ENCODE assay signal across 24 cellular contexts in the genomic region with DNA sequence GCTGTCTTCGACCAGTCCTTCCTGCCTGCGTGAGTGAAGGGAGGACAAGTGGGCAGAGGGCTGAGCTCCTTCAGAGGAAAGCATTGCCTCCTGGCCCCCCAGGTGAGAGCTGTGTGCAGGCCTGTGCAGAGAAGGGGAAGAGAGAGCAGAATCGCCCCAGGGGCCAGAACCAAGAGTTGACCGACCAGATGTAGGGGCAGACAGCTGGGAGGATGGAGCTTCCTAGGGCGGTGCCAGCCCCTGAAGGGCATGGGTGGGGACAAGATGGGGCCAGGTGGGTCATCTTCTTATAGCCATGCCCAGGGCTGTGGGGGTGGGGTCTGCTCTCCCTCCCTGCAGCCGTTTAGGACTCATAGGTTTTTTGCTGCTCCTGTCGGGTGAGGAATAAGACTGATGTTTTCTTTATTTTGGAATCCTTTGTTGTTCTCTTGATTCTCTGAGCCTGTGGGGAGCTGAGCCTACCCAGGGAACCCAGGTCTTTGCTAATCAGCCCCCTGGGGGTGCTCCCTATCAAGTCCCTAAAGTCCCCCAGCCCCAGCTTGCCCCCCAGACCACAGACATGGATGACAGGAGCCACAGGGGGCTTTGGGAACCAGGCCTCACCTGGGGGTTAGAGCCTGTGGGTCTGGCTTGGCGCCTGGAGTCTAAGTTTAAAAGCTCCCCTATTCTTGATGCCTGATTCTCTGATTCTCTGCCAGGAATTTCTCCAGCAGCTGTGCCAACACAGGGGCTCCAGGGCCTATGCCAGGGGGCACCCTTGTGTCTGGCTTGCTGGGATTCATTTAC. TPM values are rescaled to one million over a fixed set of nuclear protein-coding genes. Genes with fewer than 3 reads are reported as not detected.
A peak's percentile ranks its signal among the peaks of the same experiment; 100 is the strongest.
DNase-seq lines count a peak whose midpoint lies in the region; ATAC-seq, FAIRE-seq and TF ChIP-seq lines count a peak whose summit lies in the region.
"Had no signal": no experiment of that assay in that cellular context is flagged by ENCODE, and none has a peak within 500 bp of the region (broad histone marks: within the 10 kb centered on the region; RNA-seq: fewer than 3 reads in every experiment).

No MANE protein-coding gene starts in this region.

- no peak overlapping the region for H3K27ac Mint-ChIP-seq in activated CD8-positive, alpha-beta memory T cell treated with anti-CD3 and anti-CD28 coated beads, Interleukin-2, amount 10 ng/mL, durations not matched to agents 7 days and 5 days
- H3K27ac Mint-ChIP-seq: activated B cell treated with CpG ODN at 0.5 μM for 24 hours; T-helper 2 cell treated with Interferon-gamma antibody and Interleukin-4, amounts not matched to agents 5 μg/mL and 100 μg/mL, for 36 hours had no signal

- no peaks in the 10 kb centered on the region for H3K36me3 ChIP-seq in HEK293 (ENCODE audit: control insufficient read depth in 2 of 2, insufficient read depth in 1 of 2, low read length in 2 of 2)
- no peaks in the 10 kb centered on the region for H3K36me3 ChIP-seq in testis (ENCODE audit: low read depth, missing control alignments)
- H3K36me3 ChIP-seq: BLaER1 treated with 17β-estradiol and CSF1 and Interleukin-3, amounts not matched to agents 10 nM and 100 nM; gastrocnemius medialis had no signal

- peaks cover 5% of the 10 kb centered on the region for H3K4me1 Mint-ChIP-seq in activated CD8-positive, alpha-beta memory T cell treated with anti-CD3 and anti-CD28 coated beads, Interleukin-2, amount 10 ng/mL, durations not matched to agents 7 days and 5 days
- H3K4me1 Mint-ChIP-seq: activated B cell treated with CpG ODN at 0.5 μM for 24 hours, naive B cell had no signal

- no peak for TF ChIP-seq POLR2A in A549 (IDR thresholded peaks at IDR 0.05; ENCODE audit: low read length)
- TF ChIP-seq POLR2A in testis (IDR thresholded peaks at IDR 0.05) = no peak

- no peaks in the 10 kb centered on the region for H3K27me3 ChIP-seq in testis
- H3K27me3 ChIP-seq: BLaER1 treated with 17β-estradiol and CSF1 and Interleukin-3, amounts not matched to agents 10 nM and 100 nM; gastrocnemius medialis had no signal

- TF ChIP-seq EP300 in A549 (IDR thresholded peaks at IDR 0.05) = no peak

- H3K9me3 Mint-ChIP-seq in activated CD8-positive, alpha-beta memory T cell treated with anti-CD3 and anti-CD28 coated beads, Interleukin-2, amount 10 ng/mL, durations not matched to agents 7 days and 5 days (ENCODE audit: low read depth) = no peaks in the 10 kb centered on the region
- H3K9me3 Mint-ChIP-seq: activated B cell treated with CpG ODN at 0.5 μM for 24 hours; T-helper 2 cell treated with Interferon-gamma antibody and Interleukin-4, amounts not matched to agents 5 μg/mL and 100 μg/mL, for 36 hours had no signal

- WGBS in A549 (ENCODE audit: missing lambda C conversion rate) = 74% methylated on average over 8 of the region's 8 CpGs
- 87% methylated on average over 8 of the region's 8 CpGs for WGBS in testis, 2 donors

- H3K4me2 ChIP-seq in A549 = peak overlapping the region; percentile 37; the same call in 2 of the 3 replicates
- H3K4me2 ChIP-seq: BLaER1 treated with 17β-estradiol and CSF1 and Interleukin-3, amounts not matched to agents 10 nM and 100 nM; SK-N-SH had no signal

- peak overlapping the region in 1 of 2 experiments; percentile 36; a peak in 3 of 6 replicates for H3K27ac ChIP-seq in A549
- H3K27ac ChIP-seq in HEK293 (ENCODE audit: extremely low read depth, low read depth, low read length) = no peak overlapping the region
- no peak overlapping the region for H3K27ac ChIP-seq in testis
- H3K27ac ChIP-seq: BLaER1 treated with 17β-estradiol and CSF1 and Interleukin-3, amounts not matched to agents 10 nM and 100 nM; gastrocnemius medialis had no signal

- no peaks in the 10 kb centered on the region for H3K9me3 ChIP-seq in A549
- no peaks in the 10 kb centered on the region for H3K9me3 ChIP-seq in HEK293 (ENCODE audit: control insufficient read depth, insufficient read depth, low read depth, low read length)
- peaks cover 3% of the 10 kb centered on the region for H3K9me3 ChIP-seq in iPS-18c (ENCODE audit: control insufficient read depth, insufficient read depth, low read length)
- no peaks in the 10 kb centered on the region for H3K9me3 ChIP-seq in testis
- H3K9me3 ChIP-seq: BLaER1 treated with 17β-estradiol and CSF1 and Interleukin-3, amounts not matched to agents 10 nM and 100 nM; gastrocnemius medialis; SK-N-SH had no signal

- H3K4me3 Mint-ChIP-seq in activated CD8-positive, alpha-beta memory T cell treated with anti-CD3 and anti-CD28 coated beads, Interleukin-2, amount 10 ng/mL, durations not matched to agents 7 days and 5 days = no peak overlapping the region
- H3K4me3 Mint-ChIP-seq: activated B cell treated with CpG ODN at 0.5 μM for 24 hours; naive B cell; T-helper 2 cell treated with Interferon-gamma antibody and Interleukin-4, amounts not matched to agents 5 μg/mL and 100 μg/mL, for 36 hours had no signal

- FAIRE-seq in A549 (lab: Jason Lieb, UNC) = no peak
- no peak for FAIRE-seq in D721Med (lab: Jason Lieb, UNC)
- FAIRE-seq: RCC 7860, urothelium cell line had no signal

- peak; percentile 47 to 56; a peak in 5 of 6 replicates for ATAC-seq in A549
- no peak for ATAC-seq in activated CD8-positive, alpha-beta memory T cell treated with anti-CD3 and anti-CD28 coated beads, Interleukin-2, amount 10 ng/mL, durations not matched to agents 7 days and 5 days
- ATAC-seq: esophagus mucosa, gastrocnemius medialis had no signal

- TF ChIP-seq CTCF in A549 (IDR thresholded peaks at IDR 0.05) = no peak
- TF ChIP-seq CTCF in HEK293 (tag by site-specific recombination; IDR thresholded peaks at IDR 0.05) = no peak
- no peak for TF ChIP-seq CTCF in D721Med (IDR thresholded peaks at IDR 0.05; ENCODE audit: insufficient read depth, missing control alignments)
- no peak for TF ChIP-seq CTCF in testis (IDR thresholded peaks at IDR 0.05)

- H3K4me3 ChIP-seq in A549 (no peak overlapping the region), HEK293 (ENCODE audit: low read depth, low read length) (no peak overlapping the region), iPS-18c (ENCODE audit: insufficient read depth, low read depth, low read length) (peak overlapping the region; percentile 9; the same call in 1 of the 2 replicates), testis (no peak overlapping the region)
- H3K4me3 ChIP-seq: BLaER1 treated with 17β-estradiol and CSF1 and Interleukin-3, amounts not matched to agents 10 nM and 100 nM; gastrocnemius medialis had no signal

- no peaks in the 10 kb centered on the region for H3K36me3 Mint-ChIP-seq in activated CD8-positive, alpha-beta memory T cell treated with anti-CD3 and anti-CD28 coated beads, Interleukin-2, amount 10 ng/mL, durations not matched to agents 7 days and 5 days
- H3K36me3 Mint-ChIP-seq: naive B cell had no signal

- no peak for TF ChIP-seq RAD21 in A549 (conservative IDR thresholded peaks at IDR 0.05 in 1 of 2, IDR thresholded peaks at IDR 0.05 in 1 of 2)

- POLR2A ChIA-PET in A549 (lab: Yijun Ruan, JAX) (no interaction called here), HEK293 (lab: Yijun Ruan, JAX) (interaction anchor here (0.7 to 0.9 kb wide), 2 partner anchors 9 to 128 kb away, joined by 3 to 8 read pairs; a partner anchor contains a TSS)

- peaks cover 24% of the 10 kb centered on the region for H3K27me3 Mint-ChIP-seq in activated CD8-positive, alpha-beta memory T cell treated with anti-CD3 and anti-CD28 coated beads, Interleukin-2, amount 10 ng/mL, durations not matched to agents 7 days and 5 days

- intact Hi-C loops in testis (cut with DNase I; ENCODE audit: low total_unique reads) = no loop called here

- DNase-seq in A549 (ENCODE audit: low read depth in 1 of 2, low spot score in 1 of 2) (no peak), NCI-H774 (lab: John Stamatoyannopoulos, UW) (peak; percentile 17), NCI-H510A treated with DMSO at 0.1 percent for 48 hours (lab: John Stamatoyannopoulos, UW) (no peak), D721Med (ENCODE audit: insufficient read length, low spot score) (no peak), testis (no peak)
- no peak for DNase-seq in activated CD8-positive, alpha-beta memory T cell treated with anti-CD3 and anti-CD28 coated beads, Interleukin-2, amount 10 ng/mL, durations not matched to agents 7 days and 5 days
- DNase-seq: ACHN; activated B cell treated with CpG ODN at 0.5 μM for 24 hours; activated CD4-positive, alpha-beta T cell treated with anti-CD3 and anti-CD28 coated beads, Interleukin-2, amount 50 U/mL, for 48 hours; activated gamma-delta T cell treated with Interleukin-2 at 50 U/mL for 16 hours; gastrocnemius medialis; GDM1; kidney glomerular epithelial cell; naive B cell; NCI-H748 treated with DMSO at 0.1 percent for 48 hours; SK-N-SH; stimulated activated CD4-positive, alpha-beta T cell treated with anti-CD3 and anti-CD28 coated beads, Interleukin-4, amount 100 ng/mL, for 4 hours had no signal

- CTCF ChIA-PET in A549 (lab: Yijun Ruan, JAX) (interaction anchor here (0.6 to 4.0 kb wide), 5 partner anchors 9 to 191 kb away, joined by 3 to 21 read pairs (median 5); a partner anchor contains a TSS), HEK293 (lab: Yijun Ruan, JAX) (interaction anchor here (0.8 to 1.9 kb wide), 3 partner anchors 9 to 19 kb away, joined by 4 to 26 read pairs (median 4); a partner anchor contains a TSS)
- CTCF ChIA-PET in activated CD8-positive, alpha-beta memory T cell treated with anti-CD3 and anti-CD28 coated beads, Interleukin-2, amount 10 ng/mL, durations not matched to agents 7 days and 5 days (lab: Charles Lee) = no interaction called here

- H3K4me1 ChIP-seq in A549 = peaks cover 16% of the 10 kb centered on the region
- 0 out of 2 replicates have a peak, but pooled peaks cover 3% of the 10 kb centered on the region for H3K4me1 ChIP-seq in HEK293 (ENCODE audit: control insufficient read depth, insufficient read depth, low read length)
- no peaks in the 10 kb centered on the region for H3K4me1 ChIP-seq in testis
- H3K4me1 ChIP-seq: BLaER1 treated with 17β-estradiol and CSF1 and Interleukin-3, amounts not matched to agents 10 nM and 100 nM; gastrocnemius medialis had no signal

TF ChIP-seq in A549, 52 proteins besides CTCF, POLR2A, EP300 and RAD21 (continues in another document):
- no peak for TF ChIP-seq SREBF2 (IDR thresholded peaks at IDR 0.05)

TF ChIP-seq in HEK293, 187 proteins besides CTCF, POLR2A, EP300 and RAD21:
- peak; percentile 69 for TF ChIP-seq ZIC2 (tag by site-specific recombination; IDR thresholded peaks at IDR 0.05)
- TF ChIP-seq SCRT1 (tag by site-specific recombination; IDR thresholded peaks at IDR 0.05; ENCODE audit: borderline replicate concordance) = no peak
- peak; percentile 76 for TF ChIP-seq GLIS1 (tag by site-specific recombination; IDR thresholded peaks at IDR 0.05)
- TF ChIP-seq ZNF501 (tag by site-specific recombination; IDR thresholded peaks at IDR 0.05) = no peak

RNA-seq across cellular contexts. Expression of a gene that starts 9.4 kb away (rescaled TPM):
- polyA plus RNA-seq in A549 (2011; rRNA removed) (2.3 and 2.6 TPM in 2 replicates), A549 (2017; fragmentation: RNase III; extraction: RNeasy Plus Mini Kit Qiagen cat#74134 plus additional on column Dnase treatment) (1.3 to 1.5 TPM (median 1.4 TPM) in 3 replicates), testis (ENCODE audit: insufficient read depth, low read depth, low replicate concordance) (51.5 TPM)
- polyA plus RNA-seq in A549 (2012; cell fraction: cytosol; rRNA removed) = 1.6 TPM in 2 replicates
- polyA plus RNA-seq in A549 (2012; cell fraction: nucleus; rRNA removed) = 0.73 and 1.7 TPM in 2 replicates
- polyA minus RNA-seq in A549 (2011; rRNA and poly(A)+ RNA removed) = 1.2 and 2.1 TPM in 2 replicates
- total RNA-seq in testis = 10 to 100 TPM; 16.5 to 22.9 TPM
- total RNA-seq in activated CD8-positive, alpha-beta memory T cell treated with anti-CD3 and anti-CD28 coated beads, Interleukin-2, amount 10 ng/mL, durations not matched to agents 7 days and 5 days = 1 to 10 TPM in 1 of 2 experiments, under 1 TPM in 1; 0.23 to 1.4 TPM
- total RNA-seq: activated B cell treated with CpG ODN at 0.5 μM for 24 hours had no signal
- polyA plus RNA-seq: SK-N-SH had no signal

Comparison
In these comparisons a context has a peak if more than half of its experiments do, and no peak if none do; other contexts are left out.
1. RNA of a gene that starts 9.4 kb away (total RNA-seq): 16.5 to 22.9 TPM in testis; 0.23 to 1.4 TPM in activated CD8-positive, alpha-beta memory T cell treated with anti-CD3 and anti-CD28 coated beads, Interleukin-2, amount 10 ng/mL, durations not matched to agents 7 days and 5 days; every median in the first group is over 4 times any median in the second.